8 cellular contexts compared by ENCODE assay signal in genomic region chr2:63050916-63051794, GRCh38. TPM values are rescaled to one million over a fixed set of nuclear protein-coding genes. Genes with fewer than 3 reads are reported as not detected.
DNase-seq lines count a peak whose midpoint lies in the region; ATAC-seq and TF ChIP-seq lines count a peak whose summit lies in the region.

No MANE protein-coding gene starts in this region.

- TF ChIP-seq CTCF in left lung (IDR thresholded peaks at IDR 0.05) (no peak), transverse colon (IDR thresholded peaks at IDR 0.05) (no peak)

- peak; percentile 48 for DNase-seq in activated naive CD8-positive, alpha-beta T cell treated with anti-CD3 and anti-CD28 coated beads, Interleukin-2, amount 10 ng/mL, durations not matched to agents 7 days and 5 days
- DNase-seq in left lung = no peak
- no peak for DNase-seq in transverse colon
- no peak for DNase-seq in A172 (ENCODE audit: low spot score)
- no peak for DNase-seq in posterior vena cava (ENCODE audit: low spot score)

- H3K27ac ChIP-seq in ACC112 (ENCODE audit: low read depth, low read length) (no peak overlapping the region), left lung (no peak overlapping the region), transverse colon (no peak overlapping the region)

- H3K36me3 ChIP-seq in ACC112 (ENCODE audit: insufficient read depth, low read length) (0 out of 2 replicates have a peak, but pooled peaks cover 3% of the 10 kb centered on the region), left lung (peaks cover 0 to 2% of the 10 kb centered on the region in 2 donors), transverse colon (no peaks in the 10 kb centered on the region)

- H3K9me3 ChIP-seq in left lung (no peaks in the 10 kb centered on the region), transverse colon (no peaks in the 10 kb centered on the region)

- H3K4me3 Mint-ChIP-seq in activated naive CD8-positive, alpha-beta T cell treated with anti-CD3 and anti-CD28 coated beads, Interleukin-2, amount 10 ng/mL, durations not matched to agents 7 days and 5 days = peak overlapping the region; percentile 82

- H3K27me3 ChIP-seq in ACC112 (ENCODE audit: insufficient read depth, low read length) = peaks cover 45% of the 10 kb centered on the region
- peaks cover 98 to 100% of the 10 kb centered on the region in 2 donors for H3K27me3 ChIP-seq in left lung
- peaks cover 100% of the 10 kb centered on the region for H3K27me3 ChIP-seq in transverse colon

- peaks cover 57% of the 10 kb centered on the region for H3K4me1 Mint-ChIP-seq in activated naive CD8-positive, alpha-beta T cell treated with anti-CD3 and anti-CD28 coated beads, Interleukin-2, amount 10 ng/mL, durations not matched to agents 7 days and 5 days

- WGBS in transverse colon (ENCODE audit: low coverage in 1 of 2), 2 donors = 0 to 5% methylated on average over 17 to 39 of the region's 50 CpGs

- H3K4me1 ChIP-seq in ACC112 (ENCODE audit: control insufficient read depth, insufficient read depth, low read length, unreplicated experiment) (peaks cover 8% of the 10 kb centered on the region), left lung (peaks cover 35 to 83% of the 10 kb centered on the region in 2 donors), transverse colon (peaks cover 34 to 75% (median 66%) of the 10 kb centered on the region in 4 donors)

- in situ Hi-C loops in transverse colon (cut with MboI; ENCODE audit: low pct_ligation_motif_present in 1 of 4, low pct_unique_long_range_greater_than_20kb in 1 of 4, low sequenced_read_pairs in 3 of 4) = no loop called here

- no peaks in the 10 kb centered on the region for H3K9me3 Mint-ChIP-seq in activated naive CD8-positive, alpha-beta T cell treated with anti-CD3 and anti-CD28 coated beads, Interleukin-2, amount 10 ng/mL, durations not matched to agents 7 days and 5 days

- no peak overlapping the region for H3K27ac Mint-ChIP-seq in activated naive CD8-positive, alpha-beta T cell treated with anti-CD3 and anti-CD28 coated beads, Interleukin-2, amount 10 ng/mL, durations not matched to agents 7 days and 5 days

- POLR2A ChIA-PET in activated naive CD8-positive, alpha-beta T cell treated with anti-CD3 and anti-CD28 coated beads, Interleukin-2, amount 10 ng/mL, durations not matched to agents 7 days and 5 days (lab: Charles Lee) = interaction anchor here (0.9 kb wide), 1 partner anchor 535 kb away, joined by 3 read pairs; no protein-coding TSS in a partner anchor

- TF ChIP-seq POLR2A in transverse colon (IDR thresholded peaks at IDR 0.05) = no peak

- H3K79me2 ChIP-seq in ACC112 (ENCODE audit: control insufficient read depth, insufficient read depth, low read length, unreplicated experiment) = no peaks in the 10 kb centered on the region

- H3K4me3 ChIP-seq in ACC112 (ENCODE audit: low read depth, low read length) (peak overlapping the region; percentile 87), left lung (peak overlapping the region; percentile 37 to 47), transverse colon (peak overlapping the region; percentile 19 to 58 (median 39))

- peak; percentile 11 for ATAC-seq in GM18499 (IDR thresholded peaks at IDR 0.05; ENCODE audit: insufficient read depth, unreplicated experiment)
- ATAC-seq in HG03565 (IDR thresholded peaks at IDR 0.05; ENCODE audit: unreplicated experiment) = peak; percentile 2
- no peak for ATAC-seq in activated naive CD8-positive, alpha-beta T cell treated with anti-CD3 and anti-CD28 coated beads, Interleukin-2, amount 10 ng/mL, durations not matched to agents 7 days and 5 days (ENCODE audit: low read depth)
- ATAC-seq in left lung = peak; percentile 21

- peaks cover 88% of the 10 kb centered on the region for H3K27me3 Mint-ChIP-seq in activated naive CD8-positive, alpha-beta T cell treated with anti-CD3 and anti-CD28 coated beads, Interleukin-2, amount 10 ng/mL, durations not matched to agents 7 days and 5 days

- intact Hi-C loops in left lung (cut with DNase I) (no loop called here), transverse colon (cut with DNase I; ENCODE audit: low total_unique reads) (no loop called here), posterior vena cava (cut with DNase I) (no loop called here)

- TF ChIP-seq EP300 in transverse colon (IDR thresholded peaks at IDR 0.05; ENCODE audit: low read depth) = no peak

- H2AFZ ChIP-seq in ACC112 (ENCODE audit: low read length, unreplicated experiment) = peak overlapping the region; percentile 62

- peaks cover 8% of the 10 kb centered on the region for H3K36me3 Mint-ChIP-seq in activated naive CD8-positive, alpha-beta T cell treated with anti-CD3 and anti-CD28 coated beads, Interleukin-2, amount 10 ng/mL, durations not matched to agents 7 days and 5 days

RNA-seq across cellular contexts. Expression of gene OTX1, which starts 0.5 kb away (rescaled TPM):
- not detected for total RNA-seq in activated naive CD8-positive, alpha-beta T cell treated with anti-CD3 and anti-CD28 coated beads, Interleukin-2, amount 10 ng/mL, durations not matched to agents 7 days and 5 days
- total RNA-seq in left lung (under 1 TPM; 0.12 to 0.55 TPM), transverse colon (not detected), posterior vena cava (not detected)
- 0.41 and 0.69 TPM in 2 replicates for total RNA-seq in A172 (2014; rRNA removed; shearing (Covaris generic))
